ENCODE assay signal across 15 cellular contexts in genomic region chr10:33476757-33477273, GRCh38.
DNase-seq lines count a peak whose midpoint lies in the region; ATAC-seq, FAIRE-seq and TF ChIP-seq lines count a peak whose summit lies in the region.
"Had no signal": no experiment of that assay in that cellular context is flagged by ENCODE, and none has a peak within 500 bp of the region (broad histone marks: within the 10 kb centered on the region; RNA-seq: fewer than 3 reads in every experiment).

No MANE protein-coding gene starts in this region.

- H2AFZ ChIP-seq in PC-3 (ENCODE audit: low read length) (peak overlapping the region; percentile 4; the same call in 1 of the 2 replicates), HepG2 (ENCODE audit: low read length) (no peak overlapping the region)

- intact Hi-C loops in PC-3 (cut with micrococcal nuclease), result loop anchor here (5.0 kb wide), 1 partner anchor 125 kb away; no protein-coding TSS in a partner anchor
- intact Hi-C loops in HepG2 (cut with micrococcal nuclease; ENCODE audit: unreplicated experiment), result no loop called here

- no peaks in the 10 kb centered on the region for H3K27me3 ChIP-seq in BE2C
- H3K27me3 ChIP-seq in PC-3 (ENCODE audit: low read length), result no peaks in the 10 kb centered on the region
- H3K27me3 ChIP-seq in HepG2 (ENCODE audit: control insufficient read depth in 1 of 2, insufficient read depth in 2 of 2, low read length in 2 of 2), result no peaks in the 10 kb centered on the region
- H3K27me3 ChIP-seq: BLaER1 had no signal

- TF ChIP-seq CTCF in BE2C (IDR thresholded peaks at IDR 0.05; ENCODE audit: low read depth, low read length), result no peak
- no peak for TF ChIP-seq CTCF in PC-3 (conservative IDR thresholded peaks at IDR 0.05; ENCODE audit: low read depth, low read length)
- TF ChIP-seq CTCF in HepG2 (CRISPR knock-in tag; IDR thresholded peaks at IDR 0.05), result no peak

- H3K9ac ChIP-seq in PC-3 (ENCODE audit: low read length) (no peak overlapping the region), HepG2 (ENCODE audit: insufficient read depth, low read depth, low read length) (no peak overlapping the region)
- H3K9ac ChIP-seq: BLaER1 had no signal

- TF ChIP-seq RAD21 in HepG2 (CRISPR knock-in tag; IDR thresholded peaks at IDR 0.05), result no peak

- peaks cover 8% of the 10 kb centered on the region; the same call in 1 of the 2 replicates for H3K9me2 ChIP-seq in PC-3 (replicated peaks; ENCODE audit: low read length)

- H3K36me3 ChIP-seq in BE2C (no peaks in the 10 kb centered on the region), PC-3 (ENCODE audit: low read depth, low read length) (no peaks in the 10 kb centered on the region), HepG2 (replicated peaks in 1 of 2; ENCODE audit: control insufficient read depth in 1 of 2, insufficient read depth in 2 of 2, low read length in 2 of 2) (no peaks in the 10 kb centered on the region)
- H3K36me3 ChIP-seq: BLaER1 had no signal

- H3F3A ChIP-seq in PC-3 (ENCODE audit: low read length, unreplicated experiment), result no peaks in the 10 kb centered on the region

- WGBS in HepG2 (ENCODE audit: low lambda C conversion rate), result 72% methylated on average over 13 of the region's 13 CpGs

- H3K4me3 ChIP-seq in BE2C (ENCODE audit: low read depth, low read length) (peak overlapping the region; percentile 13; the same call in 1 of the 2 replicates), PC-3 (ENCODE audit: low read length) (no peak overlapping the region), HepG2 (replicated peaks in 1 of 3; ENCODE audit: insufficient read depth in 1 of 3, low read depth in 2 of 3, low read length in 3 of 3) (no peak overlapping the region)
- H3K4me3 ChIP-seq: BLaER1 had no signal

- DNase-seq in Ammon's horn (ENCODE audit: low spot score) (peak; percentile 33), BE2C (peak; percentile 43), PC-3 (no peak), HepG2 (ENCODE audit: low spot score) (no peak), NOMO-1 (lab: John Stamatoyannopoulos, UW; ENCODE audit: unreplicated experiment in 2 of 2) (no peak), OCI-M2 (lab: John Stamatoyannopoulos, UW; ENCODE audit: unreplicated experiment) (no peak)
- DNase-seq: CD8-positive, alpha-beta memory T cell; NCI-H1436 treated with DMSO at 0.1 percent for 48 hours; NCI-H345; NCI-H526 treated with DMSO at 0.1 percent for 48 hours; SHP77 had no signal

- H4K20me1 ChIP-seq in PC-3 (ENCODE audit: low read length), result no peaks in the 10 kb centered on the region
- H4K20me1 ChIP-seq in HepG2 (ENCODE audit: insufficient read depth, low read length), result no peaks in the 10 kb centered on the region
- H4K20me1 ChIP-seq: BLaER1 had no signal

- H3K4me1 ChIP-seq in BE2C, result peaks cover 16% of the 10 kb centered on the region
- H3K4me1 ChIP-seq in PC-3 (ENCODE audit: insufficient read depth, low read length), result 0 out of 2 replicates have a peak, but pooled peaks cover 8% of the 10 kb centered on the region
- peaks cover 36% of the 10 kb centered on the region for H3K4me1 ChIP-seq in HepG2 (ENCODE audit: insufficient read depth, low read length)
- H3K4me1 ChIP-seq: BLaER1 had no signal

- H3K4me2 ChIP-seq in PC-3 (ENCODE audit: low read length), result no peak overlapping the region
- H3K4me2 ChIP-seq in HepG2 (ENCODE audit: low read depth, low read length), result peak overlapping the region; percentile 59
- H3K4me2 ChIP-seq: BLaER1 had no signal

- TF ChIP-seq EP300 in HepG2 (IDR thresholded peaks at IDR 0.05; ENCODE audit: low read depth in 2 of 2, low read length in 2 of 2) (no peak), HepG2 (CRISPR knock-in tag; IDR thresholded peaks at IDR 0.05; ENCODE audit: borderline replicate concordance) (no peak)

- in situ Hi-C loops in HepG2 (cut with HindIII; ENCODE audit: extremely low pct_ligation_motif_present, low pct_unique_long_range_greater_than_20kb), result no loop called here

- BruUV-seq in PC-3 (replicated peaks; lab: Mats Ljungman, UMichigan) (no TSS peak), HepG2 (replicated peaks; lab: Mats Ljungman, UMichigan) (no TSS peak)

- H3K9me3 ChIP-seq in BE2C (no peaks in the 10 kb centered on the region), PC-3 (ENCODE audit: low read length) (no peaks in the 10 kb centered on the region), HepG2 (ENCODE audit: low read length) (no peaks in the 10 kb centered on the region)

- no peak for TF ChIP-seq POLR2A in HepG2 (IDR thresholded peaks at IDR 0.05; ENCODE audit: insufficient read depth in 1 of 2, low read depth in 2 of 2, low read length in 2 of 2)

- POLR2A ChIA-PET in PC-3 (lab: Charles Lee; ENCODE audit: unreplicated experiment), result no interaction called here
- POLR2A ChIA-PET in HepG2 (lab: Yijun Ruan, JAX), result interaction anchor here (1.7 kb wide), 1 partner anchor 31 kb away, joined by 8 read pairs; no protein-coding TSS in a partner anchor

- FAIRE-seq in HepG2 (lab: Jason Lieb, UNC), result peak; percentile 36
- FAIRE-seq: H54 had no signal

- no peaks in the 10 kb centered on the region for H3K79me2 ChIP-seq in PC-3 (ENCODE audit: low read length)
- H3K79me2 ChIP-seq in HepG2 (ENCODE audit: insufficient read depth, low read length), result no peaks in the 10 kb centered on the region

- H3K27ac ChIP-seq in PC-3 (ENCODE audit: low read length) (no peak overlapping the region), HepG2 (ENCODE audit: extremely low read length, insufficient read depth, low read length) (peak overlapping the region; percentile 65)
- H3K27ac ChIP-seq: BLaER1 had no signal

- CTCF ChIA-PET in PC-3 (lab: Charles Lee), result interaction anchor here (0.6 kb wide), 1 partner anchor 13 kb away, joined by 18 read pairs; no protein-coding TSS in a partner anchor
- CTCF ChIA-PET in HepG2 (lab: Yijun Ruan, JAX; ENCODE audit: low intra/inter-chr PET ratio, low total read pairs), result no interaction called here

- ATAC-seq in PC-3, result no peak
- ATAC-seq in HepG2, result peak; percentile 80
- ATAC-seq in GM18907 (IDR thresholded peaks at IDR 0.05; ENCODE audit: unreplicated experiment), result no peak
- ATAC-seq: Panc1 had no signal

TF ChIP-seq in HepG2, 621 proteins besides CTCF, POLR2A, EP300 and RAD21 (continues in another document):
- TF ChIP-seq ASH2L (IDR thresholded peaks at IDR 0.05; ENCODE audit: insufficient read length, low read depth, low read length), result peak; percentile 32
- TF ChIP-seq ZNF556 (CRISPR knock-in tag; IDR thresholded peaks at IDR 0.05; ENCODE audit: borderline replicate concordance), result no peak
- no peak for TF ChIP-seq KAT8 (CRISPR knock-in tag; IDR thresholded peaks at IDR 0.05)
- no peak for TF ChIP-seq ZBTB2 (CRISPR knock-in tag; IDR thresholded peaks at IDR 0.05; ENCODE audit: low read depth)
- TF ChIP-seq PITX1 (CRISPR knock-in tag; IDR thresholded peaks at IDR 0.05), result 0 out of 2 replicates have a peak, but pooled peaks have one; percentile 26
- no peak for TF ChIP-seq ZHX1 (CRISPR knock-in tag; IDR thresholded peaks at IDR 0.05; ENCODE audit: low read depth)
- no peak for TF ChIP-seq NFE2L2 (IDR thresholded peaks at IDR 0.05; ENCODE audit: low read length)
- TF ChIP-seq ARID3A (IDR thresholded peaks at IDR 0.05; ENCODE audit: low read depth, low read length), result 0 out of 2 replicates have a peak, but pooled peaks have one; percentile 52
- no peak for TF ChIP-seq ATM (IDR thresholded peaks at IDR 0.05; ENCODE audit: borderline replicate concordance)

Comparison
In these comparisons a context has a peak if more than half of its experiments do, and no peak if none do; other contexts are left out.
1. DNase-seq: peak in Ammon's horn (single experiment) and BE2C (single experiment); none in PC-3 (single experiment), HepG2 (single experiment), NOMO-1 (0 of 2) and OCI-M2 (single experiment).